In genomic region chr11:68447015-68447801, GRCh38 we compare ENCODE assay signal across 1 cellular context.
A peak's percentile ranks its signal among the peaks of the same experiment; 100 is the strongest.
TF ChIP-seq lines count a peak whose summit lies in the region.

No MANE protein-coding gene starts in this region.

TF ChIP-seq in HEK293, 187 proteins besides CTCF, POLR2A, EP300 and RAD21 (continued from another document):
- TF ChIP-seq ZSCAN18 (tag by site-specific recombination; IDR thresholded peaks at IDR 0.05) = no peak
- no peak for TF ChIP-seq ZNF677 (tag by site-specific recombination; IDR thresholded peaks at IDR 0.05)
- no peak for TF ChIP-seq ZBTB7A (tag by site-specific recombination; IDR thresholded peaks at IDR 0.05; ENCODE audit: low read depth)
- no peak for TF ChIP-seq INSM2 (tag by site-specific recombination; IDR thresholded peaks at IDR 0.05)
- TF ChIP-seq KLF8 (tag by site-specific recombination; IDR thresholded peaks at IDR 0.05) = 0 out of 2 replicates have a peak, but pooled peaks have one; percentile 35
- no peak for TF ChIP-seq ZNF23 (tag by site-specific recombination; IDR thresholded peaks at IDR 0.05; ENCODE audit: borderline replicate concordance)
- TF ChIP-seq ZBTB49 (tag by site-specific recombination; IDR thresholded peaks at IDR 0.05; ENCODE audit: low read depth) = no peak
- TF ChIP-seq GLIS1 (tag by site-specific recombination; IDR thresholded peaks at IDR 0.05) = 0 out of 2 replicates have a peak, but pooled peaks have one; percentile 14
- peak; percentile 76 for TF ChIP-seq ZNF654 (tag by site-specific recombination; IDR thresholded peaks at IDR 0.05; ENCODE audit: low read depth)
TF ChIP-seq in HEK293: peak in this region for 14.
